Comparison of ENCODE assay signal across 12 cellular contexts in the genomic region with DNA sequence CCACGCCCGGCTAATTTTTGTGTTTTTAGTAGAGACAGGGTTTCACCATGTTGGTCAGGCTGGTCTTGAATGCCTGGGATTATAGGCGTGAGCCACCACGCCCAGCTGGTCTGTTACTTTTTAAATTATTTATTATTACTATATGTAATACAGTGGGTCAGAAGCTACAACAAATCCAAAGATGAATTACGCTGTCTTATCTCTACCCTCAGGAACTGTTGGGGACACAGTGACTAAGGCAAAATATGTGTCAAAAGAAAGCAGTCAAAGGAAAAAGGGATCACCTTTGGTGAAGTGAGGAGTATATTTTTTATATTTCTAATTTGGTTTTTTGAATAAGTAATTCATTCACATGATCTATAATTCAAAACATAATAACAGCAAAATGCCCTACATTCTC.
DNase-seq lines count a peak whose midpoint lies in the region; ATAC-seq and TF ChIP-seq lines count a peak whose summit lies in the region.
"Had no signal": no experiment of that assay in that cellular context is flagged by ENCODE, and none has a peak within 500 bp of the region (broad histone marks: within the 10 kb centered on the region; RNA-seq: fewer than 3 reads in every experiment).

No MANE protein-coding gene starts in this region.

- no peak for TF ChIP-seq CTCF in RWPE1 (conservative IDR thresholded peaks at IDR 0.05; ENCODE audit: low read depth)

- peak overlapping the region; percentile 45; the same call in 1 of the 2 replicates for H3K27ac ChIP-seq in RWPE1
- H3K27ac ChIP-seq: brain microvascular endothelial cell, right lobe of liver had no signal

- CTCF ChIA-PET in RWPE1 (lab: Yijun Ruan, JAX), result no interaction called here

- H3K27me3 Mint-ChIP-seq in activated T-cell treated with anti-CD3 and anti-CD28 coated beads, Interleukin-2, amount 50 U/mL, for 24 hours, result no peaks in the 10 kb centered on the region
- no peaks in the 10 kb centered on the region for H3K27me3 Mint-ChIP-seq in stimulated activated naive CD8-positive, alpha-beta T cell treated with anti-CD3 and anti-CD28 coated beads, Interleukin-15, amount 100 ng/mL, for 72 hours

- H3K9me3 Mint-ChIP-seq in activated T-cell treated with anti-CD3 and anti-CD28 coated beads, Interleukin-2, amount 50 U/mL, for 24 hours, result no peaks in the 10 kb centered on the region
- H3K9me3 Mint-ChIP-seq in stimulated activated naive CD8-positive, alpha-beta T cell treated with anti-CD3 and anti-CD28 coated beads, Interleukin-15, amount 100 ng/mL, for 72 hours, result no peaks in the 10 kb centered on the region

- peak overlapping the region; percentile 58 for H3K4me3 Mint-ChIP-seq in activated T-cell treated with anti-CD3 and anti-CD28 coated beads, Interleukin-2, amount 50 U/mL, for 24 hours
- H3K4me3 Mint-ChIP-seq in stimulated activated naive CD8-positive, alpha-beta T cell treated with anti-CD3 and anti-CD28 coated beads, Interleukin-15, amount 100 ng/mL, for 72 hours, result peak overlapping the region; percentile 61 to 78

- peak overlapping the region; percentile 66 for H3K27ac Mint-ChIP-seq in activated T-cell treated with anti-CD3 and anti-CD28 coated beads, Interleukin-2, amount 50 U/mL, for 24 hours
- H3K27ac Mint-ChIP-seq in stimulated activated naive CD8-positive, alpha-beta T cell treated with anti-CD3 and anti-CD28 coated beads, Interleukin-15, amount 100 ng/mL, for 72 hours, result no peak overlapping the region

- no peak for DNase-seq in activated T-cell treated with anti-CD3 and anti-CD28 coated beads, Interleukin-2, amount 50 U/mL, for 24 hours
- no peak for DNase-seq in activated T-cell treated with anti-CD3 and anti-CD28 coated beads, Interleukin-2, amount 50 U/mL, for 48 hours
- DNase-seq in RWPE1 (ENCODE audit: low spot score), result no peak
- peak; percentile 72 for DNase-seq in erythroblast (lab: John Stamatoyannopoulos, UW)
- DNase-seq in stimulated activated naive CD8-positive, alpha-beta T cell treated with anti-CD3 and anti-CD28 coated beads, Interleukin-15, amount 100 ng/mL, for 72 hours, result no peak
- DNase-seq in NCI-H128 (lab: John Stamatoyannopoulos, UW; ENCODE audit: unreplicated experiment), result no peak
- DNase-seq in NCI-H1436 treated with DMSO at 0.1 percent for 48 hours (lab: John Stamatoyannopoulos, UW), result no peak
- DNase-seq: brain microvascular endothelial cell, hypothalamus, midbrain, right lobe of liver had no signal

- no peak for ATAC-seq in stimulated activated naive CD8-positive, alpha-beta T cell treated with anti-CD3 and anti-CD28 coated beads, Interleukin-15, amount 100 ng/mL, for 72 hours
- no peak for ATAC-seq in HG02973 (IDR thresholded peaks at IDR 0.05; ENCODE audit: unreplicated experiment)
- ATAC-seq: right lobe of liver had no signal

- H3K36me3 Mint-ChIP-seq in activated T-cell treated with anti-CD3 and anti-CD28 coated beads, Interleukin-2, amount 50 U/mL, for 24 hours (ENCODE audit: low read depth), result peaks cover 71% of the 10 kb centered on the region

- no peak for TF ChIP-seq POLR2A in erythroblast (IDR thresholded peaks at IDR 0.05; ENCODE audit: low read length)

- POLR2A ChIA-PET in RWPE1 (lab: Yijun Ruan, JAX; ENCODE audit: low non-redundant PET), result no interaction called here

- peaks cover 61% of the 10 kb centered on the region for H3K4me1 Mint-ChIP-seq in activated T-cell treated with anti-CD3 and anti-CD28 coated beads, Interleukin-2, amount 50 U/mL, for 24 hours (ENCODE audit: low read depth)
- H3K4me1 Mint-ChIP-seq in stimulated activated naive CD8-positive, alpha-beta T cell treated with anti-CD3 and anti-CD28 coated beads, Interleukin-15, amount 100 ng/mL, for 72 hours, result peaks cover 53% of the 10 kb centered on the region

Comparison
In these comparisons a context has a peak if more than half of its experiments do, and no peak if none do; other contexts are left out.
1. DNase-seq: peak in erythroblast (2 of 2); none in activated T-cell treated with anti-CD3 and anti-CD28 coated beads, Interleukin-2, amount 50 U/mL, for 24 hours (single experiment), activated T-cell treated with anti-CD3 and anti-CD28 coated beads, Interleukin-2, amount 50 U/mL, for 48 hours (0 of 2), RWPE1 (single experiment), stimulated activated naive CD8-positive, alpha-beta T cell treated with anti-CD3 and anti-CD28 coated beads, Interleukin-15, amount 100 ng/mL, for 72 hours (0 of 2), NCI-H128 (single experiment) and NCI-H1436 treated with DMSO at 0.1 percent for 48 hours (single experiment).